25 cellular contexts compared by ENCODE assay signal in the genomic region with DNA sequence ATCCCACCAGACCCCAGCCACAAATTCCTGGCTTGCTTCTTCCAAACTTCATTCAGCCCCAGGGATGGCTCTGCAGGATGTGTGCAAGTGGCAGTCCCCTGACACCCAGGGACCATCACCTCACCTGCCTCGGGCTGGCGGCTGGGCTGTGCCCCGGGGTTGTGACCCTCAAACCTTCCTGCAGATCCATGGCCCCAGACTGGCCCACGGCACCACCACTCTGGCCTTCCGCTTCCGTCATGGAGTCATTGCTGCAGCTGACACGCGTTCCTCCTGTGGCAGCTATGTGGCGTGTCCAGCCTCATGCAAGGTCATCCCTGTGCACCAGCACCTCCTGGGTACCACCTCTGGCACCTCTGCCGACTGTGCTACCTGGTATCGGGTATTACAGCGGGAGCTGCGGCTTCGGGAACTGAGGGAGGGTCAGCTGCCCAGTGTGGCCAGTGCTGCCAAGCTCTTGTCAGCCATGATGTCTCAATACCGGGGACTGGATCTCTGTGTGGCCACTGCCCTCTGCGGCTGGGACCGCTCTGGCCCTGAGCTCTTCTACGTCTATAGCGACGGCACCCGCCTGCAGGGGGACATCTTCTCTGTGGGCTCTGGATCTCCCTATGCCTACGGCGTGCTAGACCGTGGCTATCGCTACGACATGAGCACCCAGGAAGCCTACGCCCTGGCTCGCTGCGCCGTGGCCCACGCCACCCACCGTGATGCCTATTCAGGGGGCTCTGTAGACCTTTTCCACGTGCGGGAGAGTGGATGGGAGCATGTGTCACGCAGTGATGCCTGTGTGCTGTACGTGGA. TPM values are rescaled to one million over a fixed set of nuclear protein-coding genes. Genes with fewer than 3 reads are reported as not detected.
A peak's percentile ranks its signal among the peaks of the same experiment; 100 is the strongest.
DNase-seq lines count a peak whose midpoint lies in the region; ATAC-seq, FAIRE-seq and TF ChIP-seq lines count a peak whose summit lies in the region.
"Had no signal": no experiment of that assay in that cellular context is flagged by ENCODE, and none has a peak within 500 bp of the region (broad histone marks: within the 10 kb centered on the region; RNA-seq: fewer than 3 reads in every experiment).

Gene PSMB11, plus strand, starts transcription at position 51 of the 804 bp plus-strand sequence. Its CDS starts 14 bp downstream, at position 65.

- no peak within 1 kb of the TSS for H4K5ac ChIP-seq in H1 (ENCODE audit: insufficient read length, low read depth, low read length)

- H2AFZ ChIP-seq in HepG2 (ENCODE audit: low read length) (no peak within 1 kb of the TSS), H1 (ENCODE audit: low read length) (no peak within 1 kb of the TSS), neural progenitor cell (replicated peaks) (no peak within 1 kb of the TSS)

- no peaks in the 10 kb centered on the region; the same call in 1 of the 2 replicates for H3K79me1 ChIP-seq in H1 (ENCODE audit: low read depth, low read length)

- H2BK12ac ChIP-seq in H1 (ENCODE audit: low read depth, low read length), result no peak within 1 kb of the TSS

- H3K4me1 Mint-ChIP-seq in neural progenitor cell, result peaks cover 13% of the 10 kb centered on the region

- H2AK5ac ChIP-seq in H1 (ENCODE audit: low read depth, low read length), result no peak within 1 kb of the TSS

- peak within 1 kb of the TSS; percentile 43 for H3K4me3 Mint-ChIP-seq in neural progenitor cell
- H3K4me3 Mint-ChIP-seq: CD8-positive, alpha-beta T cell had no signal

- WGBS in HepG2 (ENCODE audit: low lambda C conversion rate), result 61% methylated on average over 35 of the region's 36 CpGs
- 96% methylated on average over 5 of the region's 36 CpGs for WGBS in right lobe of liver (ENCODE audit: insufficient coverage, low coverage, low lambda C conversion rate, missing lambda C conversion rate)
- WGBS in H1 (ENCODE audit: extremely low coverage in 1 of 2, insufficient coverage in 1 of 2, insufficient read length in 1 of 2, insufficient replicate concordance in 2 of 2, low coverage in 1 of 2, low lambda C conversion rate in 2 of 2, missing lambda C conversion rate in 1 of 2), 2 experiments, result 89% methylated on average over 36 of the region's 36 CpGs; no CpG with 5 or more reads in 1 of the 2 experiments

- H3K79me2 ChIP-seq in HepG2 (ENCODE audit: insufficient read depth, low read length) (no peaks in the 10 kb centered on the region), H1 (ENCODE audit: control insufficient read depth in 1 of 2, insufficient read depth in 2 of 2, low read length in 2 of 2) (no peaks in the 10 kb centered on the region), neural progenitor cell (ENCODE audit: low read depth) (no peaks in the 10 kb centered on the region)

- H3F3A ChIP-seq in neural progenitor cell (ENCODE audit: low read depth), result no peaks in the 10 kb centered on the region

- H3K4me2 ChIP-seq in HepG2 (ENCODE audit: low read depth, low read length), result no peak within 1 kb of the TSS
- no peak within 1 kb of the TSS for H3K4me2 ChIP-seq in H1 (ENCODE audit: insufficient read depth in 1 of 2, low read depth in 2 of 2, low read length in 2 of 2)
- H3K4me2 ChIP-seq in neural progenitor cell, result no peak within 1 kb of the TSS
- H3K4me2 ChIP-seq: BLaER1 treated with 17β-estradiol and CSF1 and Interleukin-3, amounts not matched to agents 10 nM and 100 nM had no signal

- no peak for TF ChIP-seq EP300 in HepG2 (IDR thresholded peaks at IDR 0.05; ENCODE audit: low read depth in 2 of 2, low read length in 2 of 2)
- no peak for TF ChIP-seq EP300 in HepG2 (CRISPR knock-in tag; IDR thresholded peaks at IDR 0.05; ENCODE audit: borderline replicate concordance)
- no peak for TF ChIP-seq EP300 in H1 (IDR thresholded peaks at IDR 0.05; ENCODE audit: borderline replicate concordance in 1 of 2, low read depth in 2 of 2, low read length in 2 of 2)

- H3K27me3 Mint-ChIP-seq in neural progenitor cell (ENCODE audit: insufficient read depth, low read depth), result peaks cover 8% of the 10 kb centered on the region

- H3K4ac ChIP-seq in H1 (replicated peaks; ENCODE audit: insufficient read length, low read depth, low read length), result no peak within 1 kb of the TSS

- H3K23me2 ChIP-seq in H1 (ENCODE audit: low read depth, low read length), result no peaks in the 10 kb centered on the region

- H3K4me1 ChIP-seq in HepG2 (ENCODE audit: insufficient read depth, low read length) (peaks cover 23% of the 10 kb centered on the region), right lobe of liver (no peaks in the 10 kb centered on the region), H1 (replicated peaks in 1 of 4; ENCODE audit: control insufficient read depth in 3 of 4, insufficient read depth in 4 of 4, low read length in 3 of 4) (peaks cover 0 to 7% (median 0%) of the 10 kb centered on the region in 4 experiments; a peak in 1 of 7 replicates), neural progenitor cell (peaks cover 14% of the 10 kb centered on the region), right atrium auricular region (peaks cover 0 to 9% of the 10 kb centered on the region in 2 donors)

- TF ChIP-seq POLR2A in HepG2 (IDR thresholded peaks at IDR 0.05; ENCODE audit: insufficient read depth in 1 of 2, low read depth in 2 of 2, low read length in 2 of 2) (no peak), right lobe of liver (IDR thresholded peaks at IDR 0.05) (no peak), H1 (IDR thresholded peaks at IDR 0.05; ENCODE audit: control extremely low read depth in 1 of 2, low read depth in 2 of 2, low read length in 2 of 2) (no peak)

- H2BK15ac ChIP-seq in H1 (ENCODE audit: low read length), result no peak within 1 kb of the TSS

- no peaks in the 10 kb centered on the region for H3K9me3 ChIP-seq in HepG2 (ENCODE audit: low read length)
- H3K9me3 ChIP-seq in right lobe of liver, result no peaks in the 10 kb centered on the region
- no peaks in the 10 kb centered on the region for H3K9me3 ChIP-seq in H1 (ENCODE audit: insufficient read depth in 2 of 2, low read depth in 1 of 2, low read length in 1 of 2)
- no peaks in the 10 kb centered on the region for H3K9me3 ChIP-seq in neural progenitor cell (ENCODE audit: low read depth)
- no peaks in the 10 kb centered on the region for H3K9me3 ChIP-seq in right atrium auricular region
- H3K9me3 ChIP-seq: BLaER1 treated with 17β-estradiol and CSF1 and Interleukin-3, amounts not matched to agents 10 nM and 100 nM had no signal

- TF ChIP-seq RAD21 in HepG2 (CRISPR knock-in tag; IDR thresholded peaks at IDR 0.05), result peak; percentile 24; the same call in 1 of the 2 replicates
- 0 out of 4 replicates have a peak, but pooled peaks of 1 of the 2 experiments have one; percentile 6 for TF ChIP-seq RAD21 in H1 (IDR thresholded peaks at IDR 0.05 in 1 of 2, conservative IDR thresholded peaks at IDR 0.05 in 1 of 2; ENCODE audit: low read depth in 2 of 2, low read length in 2 of 2)

- no peak within 1 kb of the TSS for H3K27ac Mint-ChIP-seq in neural progenitor cell
- H3K27ac Mint-ChIP-seq: CD8-positive, alpha-beta T cell had no signal

- H3K27me3 ChIP-seq in HepG2 (ENCODE audit: control insufficient read depth in 1 of 2, insufficient read depth in 2 of 2, low read length in 2 of 2) (peaks cover 16 to 35% of the 10 kb centered on the region in 2 experiments), right lobe of liver (no peaks in the 10 kb centered on the region), H1 (replicated peaks in 1 of 4; ENCODE audit: control insufficient read depth in 3 of 4, extremely low read depth in 1 of 4, insufficient read depth in 3 of 4, low read length in 3 of 4) (no peaks in the 10 kb centered on the region), neural progenitor cell (no peaks in the 10 kb centered on the region), right atrium auricular region (no peaks in the 10 kb centered on the region)
- H3K27me3 ChIP-seq: BLaER1 treated with 17β-estradiol and CSF1 and Interleukin-3, amounts not matched to agents 10 nM and 100 nM had no signal

- H3K14ac ChIP-seq in H1 (ENCODE audit: insufficient read length), result no peak within 1 kb of the TSS

- H2BK120ac ChIP-seq in H1 (replicated peaks; ENCODE audit: low read depth, low read length), result no peak within 1 kb of the TSS

- no peak for FAIRE-seq in HepG2 (lab: Jason Lieb, UNC)
- no peak for FAIRE-seq in H1 (lab: Jason Lieb, UNC)
- FAIRE-seq: GM12878 had no signal

- peaks cover 2% of the 10 kb centered on the region for H3K36me3 Mint-ChIP-seq in neural progenitor cell
- H3K36me3 Mint-ChIP-seq: CD8-positive, alpha-beta T cell had no signal

- no peak within 1 kb of the TSS for H4K8ac ChIP-seq in H1 (ENCODE audit: extremely low read depth, insufficient read depth, low read length)

- H3K4me3 ChIP-seq in HepG2 (replicated peaks in 1 of 3; ENCODE audit: insufficient read depth in 1 of 3, low read depth in 2 of 3, low read length in 3 of 3) (no peak within 1 kb of the TSS), right lobe of liver (no peak within 1 kb of the TSS), H1 (ENCODE audit: extremely low read depth in 1 of 4, insufficient read depth in 2 of 4, low read depth in 3 of 4, low read length in 4 of 4) (no peak within 1 kb of the TSS), neural progenitor cell (no peak within 1 kb of the TSS), right atrium auricular region (no peak within 1 kb of the TSS)
- H3K4me3 ChIP-seq: BLaER1 treated with 17β-estradiol and CSF1 and Interleukin-3, amounts not matched to agents 10 nM and 100 nM; GM12878; SK-N-MC had no signal

- BruUV-seq in HepG2 (replicated peaks; lab: Mats Ljungman, UMichigan), result no TSS peak

- H3K9me3 Mint-ChIP-seq in neural progenitor cell, result no peaks in the 10 kb centered on the region
- H3K9me3 Mint-ChIP-seq: CD8-positive, alpha-beta T cell had no signal

- POLR2A ChIA-PET in HepG2 (lab: Yijun Ruan, JAX) (interaction anchor here (0.9 to 2.7 kb wide), 5 partner anchors 8 to 56 kb away, joined by 3 to 9 read pairs (median 4); partner anchors contain the start of gene PSMB5), H1 (lab: Charles Lee; ENCODE audit: partially characterized antibody) (interaction anchor here (0.8 to 2.8 kb wide), 12 partner anchors 11 to 113 kb away, joined by 3 to 7 read pairs (median 4); partner anchors contain the start of gene PRMT5)

- H3K27ac ChIP-seq in HepG2 (ENCODE audit: extremely low read length, insufficient read depth, low read length) (no peak within 1 kb of the TSS), right lobe of liver (no peak within 1 kb of the TSS), H1 (ENCODE audit: low read depth, low read length) (no peak within 1 kb of the TSS), neural progenitor cell (no peak within 1 kb of the TSS), right atrium auricular region (no peak within 1 kb of the TSS)
- H3K27ac ChIP-seq: BLaER1 treated with 17β-estradiol and CSF1 and Interleukin-3, amounts not matched to agents 10 nM and 100 nM; HL-60; RWPE1; SK-N-MC had no signal

- intact Hi-C loops in HepG2 (cut with micrococcal nuclease; ENCODE audit: unreplicated experiment) (no loop called here), right lobe of liver (cut with DNase I) (no loop called here)

- no peak within 1 kb of the TSS for H2BK5ac ChIP-seq in H1 (ENCODE audit: low read depth, low read length)

- DNase-seq in HepG2 (ENCODE audit: low spot score) (no peak), right lobe of liver (no peak), H1 (ENCODE audit: low read depth in 1 of 2, low spot score in 2 of 2) (no peak), neural progenitor cell (ENCODE audit: low spot score) (no peak), right atrium auricular region (ENCODE audit: low spot score) (no peak), NCI-H82 treated with DMSO at 0.1 percent for 48 hours (lab: John Stamatoyannopoulos, UW; ENCODE audit: unreplicated experiment) (no peak)
- DNase-seq: 8988T; CD8-positive, alpha-beta T cell; DND-41; KG1; NCI-H1105; NCI-H146; NCI-H2029; NCI-H2227 treated with DMSO at 0.1 percent for 48 hours; NCI-H510A; SHP77 treated with DMSO at 0.1 percent for 48 hours had no signal

- no peak within 1 kb of the TSS for H4K91ac ChIP-seq in H1 (replicated peaks; ENCODE audit: insufficient read length, low read length)

- H3K9ac ChIP-seq in HepG2 (ENCODE audit: insufficient read depth, low read depth, low read length), result no peak within 1 kb of the TSS
- H3K9ac ChIP-seq in H1 (replicated peaks in 1 of 4; ENCODE audit: extremely low read depth in 1 of 4, low read depth in 3 of 4, low read length in 3 of 4), result no peak within 1 kb of the TSS
- no peak within 1 kb of the TSS for H3K9ac ChIP-seq in neural progenitor cell
- H3K9ac ChIP-seq: BLaER1 treated with 17β-estradiol and CSF1 and Interleukin-3, amounts not matched to agents 10 nM and 100 nM had no signal

- TF ChIP-seq CTCF in HepG2 (CRISPR knock-in tag; IDR thresholded peaks at IDR 0.05), result no peak
- no peak for TF ChIP-seq CTCF in right lobe of liver (IDR thresholded peaks at IDR 0.05)
- TF ChIP-seq CTCF in H1 (IDR thresholded peaks at IDR 0.05; ENCODE audit: control extremely low read depth in 1 of 3, insufficient read depth in 1 of 3, low read depth in 1 of 3, low read length in 3 of 3), result peak in 2 of 3 experiments; percentile 5 to 20; a peak in 2 of 4 replicates
- no peak for TF ChIP-seq CTCF in neural progenitor cell (IDR thresholded peaks at IDR 0.05)
- TF ChIP-seq CTCF in right atrium auricular region (IDR thresholded peaks at IDR 0.05), result no peak

- no peak within 1 kb of the TSS for H3K23ac ChIP-seq in H1 (ENCODE audit: insufficient read length)

- H3K36me3 ChIP-seq in HepG2 (replicated peaks in 1 of 2; ENCODE audit: control insufficient read depth in 1 of 2, insufficient read depth in 2 of 2, low read length in 2 of 2), result no peaks in the 10 kb centered on the region
- H3K36me3 ChIP-seq in right lobe of liver, result no peaks in the 10 kb centered on the region
- no peaks in the 10 kb centered on the region for H3K36me3 ChIP-seq in H1 (ENCODE audit: control insufficient read depth in 2 of 4, insufficient read depth in 4 of 4, low read length in 3 of 4)
- no peaks in the 10 kb centered on the region for H3K36me3 ChIP-seq in neural progenitor cell
- no peaks in the 10 kb centered on the region for H3K36me3 ChIP-seq in right atrium auricular region
- H3K36me3 ChIP-seq: BLaER1 treated with 17β-estradiol and CSF1 and Interleukin-3, amounts not matched to agents 10 nM and 100 nM had no signal

- H3K56ac ChIP-seq in H1 (replicated peaks; ENCODE audit: insufficient read length, low read depth, low read length), result no peak within 1 kb of the TSS

- no peak within 1 kb of the TSS for H3K18ac ChIP-seq in H1 (ENCODE audit: extremely low read depth, low read length)

- no peak within 1 kb of the TSS for H2BK20ac ChIP-seq in H1 (ENCODE audit: low read length)

- in situ Hi-C loops in HepG2 (cut with HindIII; ENCODE audit: extremely low pct_ligation_motif_present, low pct_unique_long_range_greater_than_20kb), result no loop called here

- no peaks in the 10 kb centered on the region for H4K20me1 ChIP-seq in HepG2 (ENCODE audit: insufficient read depth, low read length)
- H4K20me1 ChIP-seq in H1 (replicated peaks in 1 of 2; ENCODE audit: control insufficient read depth in 1 of 2, insufficient read depth in 2 of 2, low read length in 2 of 2), result no peaks in the 10 kb centered on the region
- H4K20me1 ChIP-seq in neural progenitor cell (ENCODE audit: low read depth), result no peaks in the 10 kb centered on the region
- H4K20me1 ChIP-seq: BLaER1 treated with 17β-estradiol and CSF1 and Interleukin-3, amounts not matched to agents 10 nM and 100 nM had no signal

- CTCF ChIA-PET in HepG2 (lab: Yijun Ruan, JAX; ENCODE audit: low intra/inter-chr PET ratio, low total read pairs), result no interaction called here
- CTCF ChIA-PET in H1 (lab: Charles Lee; ENCODE audit: partially characterized antibody), result interaction anchor here (0.6 to 29.2 kb wide), 23 partner anchors 9 to 113 kb away, joined by 3 to 785 read pairs (median 4); partner anchors contain the start of genes AJUBA, HAUS4 and PRMT5

- ATAC-seq in HepG2 (peak; percentile 65), right lobe of liver (no peak), HG02610 (IDR thresholded peaks at IDR 0.05; ENCODE audit: unreplicated experiment) (no peak), GM18868 (IDR thresholded peaks at IDR 0.05; ENCODE audit: unreplicated experiment) (no peak)
- ATAC-seq: CD8-positive, alpha-beta T cell; GM12878 had no signal

RNA-seq across cellular contexts. Expression of gene PSMB11, which starts in this region (rescaled TPM):
- total RNA-seq in HepG2 (2016; rRNA removed; fragmentation: Illumina TruSeq; extraction: Trizol), result not detected in 2 replicates
- not detected in 2 replicates for total RNA-seq in HepG2 (2016; cell fraction: cytosol; rRNA removed; fragmentation: Illumina TruSeq; extraction: Trizol; ENCODE audit: low read depth)
- total RNA-seq in HepG2 (2016; cell fraction: insoluble cytoplasmic fraction; rRNA removed; fragmentation: Illumina TruSeq; extraction: Trizol), result not detected in 2 replicates
- total RNA-seq in HepG2 (2016; cell fraction: membrane; rRNA removed; fragmentation: Illumina TruSeq; extraction: Trizol), result not detected in 2 replicates
- not detected in 2 replicates for total RNA-seq in HepG2 (2016; cell fraction: nucleus; rRNA removed; fragmentation: Illumina TruSeq; extraction: Trizol)
- not detected in 2 replicates for polyA plus RNA-seq in HepG2 (2011; rRNA removed)
- polyA plus RNA-seq in HepG2 (2011; cell fraction: cytosol; rRNA removed), result not detected in 2 replicates
- polyA plus RNA-seq in HepG2 (2011; cell fraction: nucleus; rRNA removed), result not detected in 2 replicates
- not detected in 2 replicates for polyA plus RNA-seq in HepG2 (2012)
- polyA plus RNA-seq in HepG2 (2016; cell fraction: cytosol; fragmentation: Illumina TruSeq; extraction: Trizol; ENCODE audit: low read depth), result not detected in 2 replicates
- not detected in 2 replicates for polyA plus RNA-seq in HepG2 (2016; cell fraction: insoluble cytoplasmic fraction; fragmentation: Illumina TruSeq; extraction: Trizol; ENCODE audit: low read depth)
- polyA plus RNA-seq in HepG2 (2016; cell fraction: membrane; fragmentation: Illumina TruSeq; extraction: Trizol; ENCODE audit: low read depth), result not detected in 2 replicates
- polyA plus RNA-seq in HepG2 (2016; cell fraction: nucleus; fragmentation: Illumina TruSeq; extraction: Trizol; ENCODE audit: insufficient read depth, low read depth), result not detected in 2 replicates
- polyA minus RNA-seq in HepG2 (2011; rRNA and poly(A)+ RNA removed; ENCODE audit: low replicate concordance), result 0.10 TPM in 1 of 2 replicates, not detected in the other
- not detected in 2 replicates for polyA minus RNA-seq in HepG2 (2011; cell fraction: cytosol; rRNA and poly(A)+ RNA removed)
- not detected in 2 replicates for polyA minus RNA-seq in HepG2 (2011; cell fraction: nucleus; rRNA and poly(A)+ RNA removed)
- total RNA-seq in right lobe of liver, result not detected
- not detected in 2 replicates for total RNA-seq in H1 (2021; fragmentation: NEBNext Ultra II Directional; extraction: Animal tissue kit (Norgen Biotek cat#: 25700))
- not detected in 2 replicates for polyA plus RNA-seq in H1 (2011; rRNA removed)
- 0.04 TPM for polyA plus RNA-seq in H1 (2011; cell fraction: cytosol; rRNA removed)
- not detected for polyA plus RNA-seq in H1 (2011; cell fraction: nucleus; rRNA removed)
- not detected in 4 replicates for polyA plus RNA-seq in H1 (2012, experiment 1 of 2)
- not detected for polyA plus RNA-seq in H1 (2012, experiment 2 of 2)
- not detected for polyA plus RNA-seq in H1 (2013, experiment 1 of 2)
- not detected for polyA plus RNA-seq in H1 (2013, experiment 2 of 2)
- polyA minus RNA-seq in H1 (2011; rRNA and poly(A)+ RNA removed), result 0.15 TPM in 1 of 2 replicates, not detected in the other
- polyA minus RNA-seq in H1 (2011; cell fraction: cytosol; rRNA and poly(A)+ RNA removed), result not detected
- not detected for polyA minus RNA-seq in H1 (2011; cell fraction: nucleus; rRNA and poly(A)+ RNA removed)
- total RNA-seq in neural progenitor cell (ENCODE audit: low replicate concordance), result not detected in 2 replicates
- not detected for total RNA-seq in right atrium auricular region
- total RNA-seq: CD8-positive, alpha-beta T cell; GM12878; H4; HT-29 had no signal
- polyA plus RNA-seq: GM12878 had no signal

Comparison
In these comparisons a context has a peak if more than half of its experiments do, and no peak if none do; other contexts are left out.
1. Peak in ATAC-seq in HepG2; RNA of the gene not detected or under 1 TPM.
2. CTCF ChIP-seq: peak in H1 (2 of 3); none in HepG2 (single experiment), right lobe of liver (0 of 4), neural progenitor cell (single experiment) and right atrium auricular region (0 of 2).
3. Of the 41 proteins assayed by ChIP-seq in both HepG2 and H1: peak only in HepG2: SP4; only in H1: CTCF; in both: none; in neither: 38; mixed calls (peak in some experiments, not most) for 1.